ENCODE assay signal across 8 cellular contexts in genomic region chr3:58237940-58238681, GRCh38. TPM values are rescaled to one million over a fixed set of nuclear protein-coding genes. Genes with fewer than 3 reads are reported as not detected.
DNase-seq lines count a peak whose midpoint lies in the region; ATAC-seq and TF ChIP-seq lines count a peak whose summit lies in the region.

No MANE protein-coding gene starts in this region.

- H3K9me3 ChIP-seq in CD4-positive, alpha-beta memory T cell (ENCODE audit: control insufficient read depth in 1 of 2, low read length in 2 of 2): no peaks in the 10 kb centered on the region
- H3K9me3 ChIP-seq in HUES64 (ENCODE audit: insufficient read depth, low read depth, low read length): no peaks in the 10 kb centered on the region

- peak overlapping the region; percentile 67 for H3K9ac ChIP-seq in HUES64 (ENCODE audit: low read depth, low read length)

- H3K4me1 Mint-ChIP-seq in CD4-positive, alpha-beta memory T cell: peaks cover 7 to 21% (median 12%) of the 10 kb centered on the region in 4 donors
- peaks cover 68% of the 10 kb centered on the region for H3K4me1 Mint-ChIP-seq in activated B cell treated with CpG ODN at 0.5 μM for 24 hours
- H3K4me1 Mint-ChIP-seq in chondrocyte (ENCODE audit: low read depth): peaks cover 15% of the 10 kb centered on the region

- intact Hi-C loops in CD4-positive, alpha-beta memory T cell (cut with micrococcal nuclease): loop anchor here (1.0 to 10.0 kb wide), 8 partner anchors 21 to 1436 kb away; partner anchors contain the start of genes APPL1, ARHGEF3, HTD2 and PXK
- intact Hi-C loops in activated B cell treated with CpG ODN at 0.5 μM for 24 hours (cut with micrococcal nuclease): loop anchor here (1.0 to 5.0 kb wide), 10 partner anchors 11 to 295 kb away; partner anchors contain the start of genes FLNB, HTD2, KCTD6 and PDHB

- peak; percentile 31 for ATAC-seq in GM19467 (IDR thresholded peaks at IDR 0.05; ENCODE audit: unreplicated experiment)
- peak; percentile 32 for ATAC-seq in activated B cell treated with CpG ODN at 0.5 μM for 24 hours (ENCODE audit: low read depth)
- ATAC-seq in left lobe of liver: peak; percentile 69

- POLR2A ChIA-PET in CD4-positive, alpha-beta memory T cell (lab: Charles Lee; ENCODE audit: partially characterized antibody): interaction anchor here (0.7 to 2.5 kb wide), 6 partner anchors 12 to 177 kb away, joined by 3 to 23 read pairs (median 4); partner anchors contain the start of genes HTD2 and RPP14
- POLR2A ChIA-PET in activated B cell treated with CpG ODN at 0.5 μM for 24 hours (lab: Charles Lee): interaction anchor here (0.6 to 3.0 kb wide), 14 partner anchors 13 to 195 kb away, joined by 3 to 37 read pairs (median 4); partner anchors contain the start of genes HTD2, PDHB and RPP14

- H3K27ac ChIP-seq in CD4-positive, alpha-beta memory T cell (ENCODE audit: low read depth, low read length): peak overlapping the region; percentile 49
- no peak overlapping the region for H3K27ac ChIP-seq in HUES64 (ENCODE audit: low read depth, low read length)

- H3K27me3 ChIP-seq in CD4-positive, alpha-beta memory T cell (ENCODE audit: insufficient read depth, low read length): no peaks in the 10 kb centered on the region
- peaks cover 50% of the 10 kb centered on the region for H3K27me3 ChIP-seq in HUES64 (ENCODE audit: insufficient read depth, low read length)

- CTCF ChIA-PET in CD4-positive, alpha-beta memory T cell (lab: Charles Lee; ENCODE audit: partially characterized antibody): interaction anchor here (0.9 to 3.7 kb wide), 2 partner anchors 69 to 177 kb away, joined by 3 to 40 read pairs; partner anchors contain the start of genes HTD2 and RPP14
- CTCF ChIA-PET in activated B cell treated with CpG ODN at 0.5 μM for 24 hours (lab: Charles Lee): interaction anchor here (0.7 to 4.8 kb wide), 5 partner anchors 20 to 68 kb away, joined by 3 to 25 read pairs (median 4); partner anchors contain the start of genes HTD2 and RPP14

- peak overlapping the region; percentile 9 to 89 (median 87) for H3K27ac Mint-ChIP-seq in CD4-positive, alpha-beta memory T cell
- peak overlapping the region; percentile 83 for H3K27ac Mint-ChIP-seq in activated B cell treated with CpG ODN at 0.5 μM for 24 hours
- no peak overlapping the region for H3K27ac Mint-ChIP-seq in chondrocyte (ENCODE audit: unreplicated experiment)

- peaks cover 12% of the 10 kb centered on the region for H3K4me1 ChIP-seq in CD4-positive, alpha-beta memory T cell (ENCODE audit: insufficient read depth, low read length)
- peaks cover 6% of the 10 kb centered on the region; the same call in 1 of the 2 replicates for H3K4me1 ChIP-seq in HUES64 (ENCODE audit: insufficient read depth, low read length)

- TF ChIP-seq CTCF in activated B cell treated with CpG ODN at 0.5 μM for 24 hours (IDR thresholded peaks at IDR 0.05): no peak
- no peak for TF ChIP-seq CTCF in chondrocyte (IDR thresholded peaks at IDR 0.05)

- peak overlapping the region; percentile 49 to 58 for H3K4me3 ChIP-seq in CD4-positive, alpha-beta memory T cell (ENCODE audit: low read length in 2 of 2)
- H3K4me3 ChIP-seq in HUES64 (ENCODE audit: low read length): peak overlapping the region; percentile 91

- peaks cover 1 to 2% of the 10 kb centered on the region in 2 donors for H3K27me3 Mint-ChIP-seq in CD4-positive, alpha-beta memory T cell
- H3K27me3 Mint-ChIP-seq in activated B cell treated with CpG ODN at 0.5 μM for 24 hours: no peaks in the 10 kb centered on the region
- H3K27me3 Mint-ChIP-seq in chondrocyte (ENCODE audit: low read depth): no peaks in the 10 kb centered on the region

- peak overlapping the region; percentile 88 to 96 (median 91) for H3K4me3 Mint-ChIP-seq in CD4-positive, alpha-beta memory T cell
- H3K4me3 Mint-ChIP-seq in activated B cell treated with CpG ODN at 0.5 μM for 24 hours (peak overlapping the region; percentile 90), chondrocyte (ENCODE audit: unreplicated experiment) (peak overlapping the region; percentile 87)

- DNase-seq in CD4-positive, alpha-beta memory T cell: peak; percentile 19 to 78 (median 31)
- peak; percentile 45 for DNase-seq in activated B cell treated with CpG ODN at 0.5 μM for 24 hours
- no peak for DNase-seq in chondrocyte (ENCODE audit: low spot score)
- peak; percentile 88 for DNase-seq in left lobe of liver (ENCODE audit: low spot score)
- peak; percentile 23 for DNase-seq in stimulated activated CD4-positive, alpha-beta T cell treated with anti-CD3 and anti-CD28 coated beads, Interleukin-2, amount 100 ng/mL, for 4 hours (ENCODE audit: low read depth)
- no peak for DNase-seq in NCI-H1694 treated with DMSO at 0.1 percent for 48 hours (lab: John Stamatoyannopoulos, UW)

- peaks cover 0 to 6% of the 10 kb centered on the region in 2 donors for H3K36me3 Mint-ChIP-seq in CD4-positive, alpha-beta memory T cell
- H3K36me3 Mint-ChIP-seq in activated B cell treated with CpG ODN at 0.5 μM for 24 hours (ENCODE audit: low read depth) (peaks cover 5% of the 10 kb centered on the region), chondrocyte (ENCODE audit: low read depth) (no peaks in the 10 kb centered on the region)

- under 1% methylated on average over 54 of the region's 54 CpGs for WGBS in HUES64

- H3K36me3 ChIP-seq in CD4-positive, alpha-beta memory T cell (ENCODE audit: insufficient read depth, low read length): no peaks in the 10 kb centered on the region
- no peaks in the 10 kb centered on the region for H3K36me3 ChIP-seq in HUES64 (ENCODE audit: insufficient read depth, low read length)

- H3K9me3 Mint-ChIP-seq in CD4-positive, alpha-beta memory T cell: peaks cover 0 to 1% (median 0%) of the 10 kb centered on the region in 8 donors
- no peaks in the 10 kb centered on the region for H3K9me3 Mint-ChIP-seq in activated B cell treated with CpG ODN at 0.5 μM for 24 hours
- no peaks in the 10 kb centered on the region for H3K9me3 Mint-ChIP-seq in chondrocyte (ENCODE audit: low read depth)

RNA-seq across cellular contexts. Expression of gene ABHD6, which starts 0.5 kb away (rescaled TPM):
- 1 to 10 TPM; 5.1 to 7.2 TPM for total RNA-seq in CD4-positive, alpha-beta memory T cell
- 1 to 10 TPM; 4.7 to 8.2 TPM for polyA plus RNA-seq in CD4-positive, alpha-beta memory T cell
- 3.5 TPM for polyA plus RNA-seq in HUES64 (2013, experiment 1 of 2)
- 5.3 TPM for polyA plus RNA-seq in HUES64 (2013, experiment 2 of 2)
- total RNA-seq in activated B cell treated with CpG ODN at 0.5 μM for 24 hours: 37.1 and 48.7 TPM in 2 replicates
- total RNA-seq in chondrocyte: 5.1 to 9.4 TPM (median 7.4 TPM) in 3 replicates
- 56.2 TPM for total RNA-seq in left lobe of liver

RNA-seq across cellular contexts. Expression of gene DNASE1L3, which starts 27.3 kb away (rescaled TPM):
- total RNA-seq in CD4-positive, alpha-beta memory T cell: not detected
- polyA plus RNA-seq in CD4-positive, alpha-beta memory T cell: not detected
- not detected for polyA plus RNA-seq in HUES64 (2013, experiment 1 of 2)
- not detected for polyA plus RNA-seq in HUES64 (2013, experiment 2 of 2)
- total RNA-seq in activated B cell treated with CpG ODN at 0.5 μM for 24 hours (7.2 and 8.1 TPM in 2 replicates), chondrocyte (not detected in 3 replicates), left lobe of liver (33.0 TPM)

Comparison
In these comparisons a context has a peak if more than half of its experiments do, and no peak if none do; other contexts are left out.
1. DNase-seq: peak in CD4-positive, alpha-beta memory T cell (5 of 5), activated B cell treated with CpG ODN at 0.5 μM for 24 hours (single experiment), left lobe of liver (single experiment) and stimulated activated CD4-positive, alpha-beta T cell treated with anti-CD3 and anti-CD28 coated beads, Interleukin-2, amount 100 ng/mL, for 4 hours (single experiment); none in chondrocyte (single experiment) and NCI-H1694 treated with DMSO at 0.1 percent for 48 hours (single experiment).
2. Peak in every context shown above with its lines, with median percentiles within 50 percentile points of each other: H3K4me3 Mint-ChIP-seq and ATAC-seq.